ENCODE assay signal across 23 cellular contexts in the genomic region with DNA sequence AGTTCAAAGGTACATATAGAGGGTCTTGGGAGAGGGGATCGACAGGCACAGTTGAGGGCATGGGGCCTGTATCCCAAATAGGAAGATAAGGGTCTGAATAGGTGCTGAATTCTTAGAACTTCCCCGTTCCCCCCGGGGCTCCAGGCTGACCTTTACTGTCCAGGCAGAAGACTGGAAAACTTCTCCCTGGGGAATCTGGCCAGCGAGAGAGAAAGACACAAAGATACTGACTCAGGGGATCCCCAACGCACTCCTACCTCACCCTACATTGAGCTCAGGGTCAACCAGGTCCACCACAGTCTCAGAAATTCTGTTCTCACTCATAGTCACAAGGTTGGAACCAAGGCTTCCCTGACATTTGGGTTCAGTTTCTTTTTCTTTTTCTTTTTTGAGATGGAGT.
"Had no signal": no experiment of that assay in that cellular context is flagged by ENCODE, and none has a peak within 500 bp of the region (broad histone marks: within the 10 kb centered on the region; RNA-seq: fewer than 3 reads in every experiment).

No MANE protein-coding gene starts in this region.

- DNase-seq: activated CD4-positive, alpha-beta T cell treated with anti-CD3 and anti-CD28 coated beads for 36 hours; activated CD4-positive, alpha-beta T cell treated with anti-CD3 and anti-CD28 coated beads, Interleukin-2, amount 50 U/mL, for 4 hours; activated CD4-positive, CD25-positive, alpha-beta regulatory T cell; activated effector memory CD4-positive, alpha-beta T cell treated with Interleukin-2 at 50 U/mL for 16 hours; activated naive CD4-positive, alpha-beta T cell treated with Interleukin-2 at 50 U/mL for 16 hours; effector memory CD4-positive, alpha-beta T cell; erythroblast; foreskin fibroblast; islet precursor cell; left colon; lower lobe of right lung; mesenchymal stem cell; posterior cingulate gyrus; retina; spleen; stimulated activated naive CD4-positive, alpha-beta T cell; T-cell; uterus had no signal

- ATAC-seq: activated CD4-positive, alpha-beta T cell treated with anti-CD3 and anti-CD28 coated beads for 36 hours; left colon; lower lobe of right lung; T-cell had no signal

- H3K36me3 ChIP-seq: uterus had no signal

- H3K9me3 ChIP-seq: ascending aorta, lower lobe of right lung, spleen, thoracic aorta, uterus had no signal

- H3K4me3 ChIP-seq: ascending aorta, cardiac muscle cell, coronary artery, dorsolateral prefrontal cortex, lower lobe of right lung, spleen, thoracic aorta, uterus had no signal

- H3K27me3 ChIP-seq: ascending aorta, cardiac muscle cell, dorsolateral prefrontal cortex, spleen, uterus had no signal

- H3K27ac ChIP-seq: ascending aorta, cardiac muscle cell, coronary artery, lower lobe of right lung, thoracic aorta had no signal
